8 cellular contexts compared by ENCODE assay signal in the genomic region with DNA sequence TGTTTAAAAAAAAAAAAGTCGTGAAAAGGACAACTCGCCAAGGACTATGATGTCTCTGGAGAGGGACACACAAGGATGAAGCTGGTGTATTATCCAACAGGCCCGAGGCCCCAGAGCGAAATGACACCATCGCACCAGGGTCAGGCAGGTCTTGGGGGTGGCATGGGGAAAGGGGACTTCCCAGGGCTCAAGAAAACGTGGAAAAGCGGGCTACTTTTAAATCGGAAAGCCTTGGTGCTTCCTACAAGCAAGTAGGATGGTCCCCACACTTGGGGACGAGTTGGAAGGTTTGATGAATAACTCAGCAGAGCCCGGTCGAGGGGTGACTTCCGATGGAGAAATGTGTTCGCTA. TPM values are rescaled to one million over a fixed set of nuclear protein-coding genes. Genes with fewer than 3 reads are reported as not detected.
DNase-seq lines count a peak whose midpoint lies in the region; ATAC-seq and TF ChIP-seq lines count a peak whose summit lies in the region.

No MANE protein-coding gene starts in this region.

- H3K4me3 Mint-ChIP-seq in activated naive CD4-positive, alpha-beta T cell treated with anti-CD3 and anti-CD28 coated beads for 36 hours = peak overlapping the region; percentile 97

- no peaks in the 10 kb centered on the region for H3K27me3 Mint-ChIP-seq in activated naive CD4-positive, alpha-beta T cell treated with anti-CD3 and anti-CD28 coated beads for 36 hours (ENCODE audit: low read depth)

- H3K4me1 ChIP-seq in colonic mucosa (peaks cover 17% of the 10 kb centered on the region), mononuclear cell (ENCODE audit: insufficient read depth, low read length) (peaks cover 54% of the 10 kb centered on the region)

- H3K27ac ChIP-seq in colonic mucosa = peak overlapping the region; percentile 80

- CTCF ChIA-PET in activated naive CD4-positive, alpha-beta T cell treated with anti-CD3 and anti-CD28 coated beads for 36 hours (lab: Charles Lee) = interaction anchor here (0.7 to 1.0 kb wide), 2 partner anchors 8 to 597 kb away, joined by 4 to 6 read pairs; no protein-coding TSS in a partner anchor

- H3K4me3 ChIP-seq in NB4 (ENCODE audit: low read depth, low read length) = peak overlapping the region; percentile 98
- peak overlapping the region; percentile 81 for H3K4me3 ChIP-seq in colonic mucosa
- H3K4me3 ChIP-seq in mononuclear cell (ENCODE audit: low read length) = peak overlapping the region; percentile 95

- intact Hi-C loops in activated naive CD4-positive, alpha-beta T cell treated with anti-CD3 and anti-CD28 coated beads for 36 hours (cut with micrococcal nuclease) = loop anchor here (2.0 to 5.0 kb wide), 3 partner anchors 182 to 598 kb away; partner anchors contain the start of genes COG2, EGLN1 and TSNAX
- intact Hi-C loops in colonic mucosa (cut with DNase I) = no loop called here

- H3K9ac ChIP-seq in colonic mucosa (ENCODE audit: low read depth in 2 of 2, low read length in 2 of 2) = peak overlapping the region; percentile 89 to 94

- no peaks in the 10 kb centered on the region for H3K36me3 ChIP-seq in colonic mucosa

- no peaks in the 10 kb centered on the region for H3K27me3 ChIP-seq in colonic mucosa
- H3K27me3 ChIP-seq in mononuclear cell (ENCODE audit: insufficient read depth, low read length) = no peaks in the 10 kb centered on the region

- no peak for DNase-seq in activated naive CD4-positive, alpha-beta T cell treated with anti-CD3 and anti-CD28 coated beads for 36 hours
- DNase-seq in activated naive CD4-positive, alpha-beta T cell (lab: John Stamatoyannopoulos, UW) = no peak
- DNase-seq in NB4 (ENCODE audit: low read depth) = no peak
- DNase-seq in colonic mucosa = no peak
- DNase-seq in NCI-H1930 (lab: John Stamatoyannopoulos, UW) = no peak

- TF ChIP-seq CTCF in NB4 (IDR thresholded peaks at IDR 0.05; ENCODE audit: low read depth, low read length) (no peak), colonic mucosa (IDR thresholded peaks at IDR 0.05) (no peak)

- H3K9me3 ChIP-seq in colonic mucosa (no peaks in the 10 kb centered on the region), mononuclear cell (ENCODE audit: low read depth, low read length) (no peaks in the 10 kb centered on the region)

- H3K36me3 Mint-ChIP-seq in activated naive CD4-positive, alpha-beta T cell treated with anti-CD3 and anti-CD28 coated beads for 36 hours (ENCODE audit: low read depth) = peaks cover 39% of the 10 kb centered on the region

- ATAC-seq in HG02884 (IDR thresholded peaks at IDR 0.05; ENCODE audit: unreplicated experiment) (no peak), HG02588 (IDR thresholded peaks at IDR 0.05; ENCODE audit: unreplicated experiment) (no peak)

- peaks cover 58% of the 10 kb centered on the region for H3K4me1 Mint-ChIP-seq in activated naive CD4-positive, alpha-beta T cell treated with anti-CD3 and anti-CD28 coated beads for 36 hours (ENCODE audit: low read depth)

- no peak for TF ChIP-seq POLR2A in NB4 (IDR thresholded peaks at IDR 0.05; ENCODE audit: extremely low read depth, insufficient read length)

- H3K9me3 Mint-ChIP-seq in activated naive CD4-positive, alpha-beta T cell treated with anti-CD3 and anti-CD28 coated beads for 36 hours = no peaks in the 10 kb centered on the region

- peak overlapping the region; percentile 82 for H3K27ac Mint-ChIP-seq in activated naive CD4-positive, alpha-beta T cell treated with anti-CD3 and anti-CD28 coated beads for 36 hours

RNA-seq across cellular contexts. Expression of gene GNPAT, which starts 0.5 kb away (rescaled TPM):
- total RNA-seq in activated naive CD4-positive, alpha-beta T cell treated with anti-CD3 and anti-CD28 coated beads for 36 hours = 10 to 100 TPM; 60.4 to 62.0 TPM
- total RNA-seq in colonic mucosa = 10 to 100 TPM; 34.9 to 40.5 TPM
- 17.8 TPM for total RNA-seq in mononuclear cell
